ENCODE assay signal across 19 cellular contexts in the genomic region with DNA sequence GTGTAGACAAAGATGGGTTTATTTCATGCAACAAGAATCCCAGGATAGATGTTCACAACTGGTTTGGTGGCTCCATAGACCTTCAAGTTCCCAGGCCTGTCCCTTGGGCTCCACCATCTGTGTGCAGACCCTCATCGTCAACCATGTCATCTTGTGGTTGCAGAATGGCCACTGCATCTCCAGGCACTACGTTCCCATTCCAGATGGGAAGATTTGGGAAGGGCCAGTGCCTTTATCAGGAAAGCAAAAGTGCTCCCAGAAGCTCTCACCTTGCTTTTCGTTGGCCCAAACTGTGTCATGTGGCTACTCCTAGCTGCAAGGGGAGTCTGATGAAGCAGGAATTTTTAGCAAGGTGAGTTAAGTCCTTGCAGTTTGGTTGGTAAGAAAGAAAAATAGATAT.
"Had no signal": no experiment of that assay in that cellular context is flagged by ENCODE, and none has a peak within 500 bp of the region (broad histone marks: within the 10 kb centered on the region; RNA-seq: fewer than 3 reads in every experiment).

No MANE protein-coding gene starts in this region.

- H3K4me1 ChIP-seq: neural progenitor cell had no signal

- H3K4me3 ChIP-seq: ascending aorta, coronary artery, lower lobe of right lung, neural progenitor cell, tibial artery had no signal

- ATAC-seq: activated CD4-positive, CD25-positive, alpha-beta regulatory T cell treated with anti-CD3 and anti-CD28 coated beads, Interleukin-2, amount 50 U/mL, for 24 hours; activated CD8-positive, alpha-beta T cell treated with anti-CD3 and anti-CD28 coated beads, Interleukin-2, amount 10 ng/mL, durations not matched to agents 7 days and 5 days; left lobe of liver; naive thymus-derived CD4-positive, alpha-beta T cell; T-cell had no signal

- DNase-seq: activated CD4-positive, alpha-beta T cell treated with anti-CD3 and anti-CD28 coated beads, Interleukin-2, amount 10 ng/mL, durations not matched to agents 24 days and 14 days; activated CD8-positive, alpha-beta T cell treated with anti-CD3 and anti-CD28 coated beads, Interleukin-2, amount 10 ng/mL, durations not matched to agents 7 days and 5 days; activated gamma-delta T cell treated with Interleukin-2 at 50 U/mL for 16 hours; brain microvascular endothelial cell; lower lobe of right lung; mesendoderm; naive thymus-derived CD4-positive, alpha-beta T cell; retina; stimulated activated CD4-positive, alpha-beta T cell treated with anti-CD3 and anti-CD28 coated beads, Interleukin-4, amount 100 ng/mL, for 24 hours; stimulated activated naive CD4-positive, alpha-beta T cell treated with Interleukin-2 at 50 U/mL for 16 hours; T-cell had no signal

- H3K27me3 ChIP-seq: ascending aorta, brain microvascular endothelial cell, neural progenitor cell, tibial artery had no signal

- H3K9me3 ChIP-seq: ascending aorta, lower lobe of right lung, tibial artery had no signal

- H3K36me3 ChIP-seq: brain microvascular endothelial cell, lower lobe of right lung, neural progenitor cell had no signal

- H3K27ac ChIP-seq: ascending aorta, brain microvascular endothelial cell, epithelial cell of prostate, lower lobe of right lung, neural progenitor cell, tibial artery, VCaP had no signal
